In genomic region chr11:113701491-113701890, GRCh38 we compare ENCODE assay signal across 8 cellular contexts. TPM values are rescaled to one million over a fixed set of nuclear protein-coding genes. Genes with fewer than 3 reads are reported as not detected.
"Had no signal": no experiment of that assay in that cellular context is flagged by ENCODE, and none has a peak within 500 bp of the region (broad histone marks: within the 10 kb centered on the region; RNA-seq: fewer than 3 reads in every experiment).

No MANE protein-coding gene starts in this region.

- H3K9ac ChIP-seq: KMS-11 had no signal

- H3K4me2 ChIP-seq: KMS-11 had no signal

- H3K27me3 Mint-ChIP-seq: IgD-negative memory B cell had no signal

- FAIRE-seq: HepG2, HTR-8/SVneo had no signal

- H3K27ac Mint-ChIP-seq: IgD-negative memory B cell had no signal

- DNase-seq: IMR-90, KBM-7, KG1 had no signal

- H3K4me3 Mint-ChIP-seq: IgD-negative memory B cell had no signal

- H3K27ac ChIP-seq: HL-60, KMS-11 had no signal

- ATAC-seq: HepG2 had no signal

RNA-seq across cellular contexts. Expression of gene TMPRSS5, which starts 4.6 kb away (rescaled TPM):
- polyA plus RNA-seq: IgD-negative memory B cell had no signal
